ENCODE assay signal across 24 cellular contexts in the genomic region with DNA sequence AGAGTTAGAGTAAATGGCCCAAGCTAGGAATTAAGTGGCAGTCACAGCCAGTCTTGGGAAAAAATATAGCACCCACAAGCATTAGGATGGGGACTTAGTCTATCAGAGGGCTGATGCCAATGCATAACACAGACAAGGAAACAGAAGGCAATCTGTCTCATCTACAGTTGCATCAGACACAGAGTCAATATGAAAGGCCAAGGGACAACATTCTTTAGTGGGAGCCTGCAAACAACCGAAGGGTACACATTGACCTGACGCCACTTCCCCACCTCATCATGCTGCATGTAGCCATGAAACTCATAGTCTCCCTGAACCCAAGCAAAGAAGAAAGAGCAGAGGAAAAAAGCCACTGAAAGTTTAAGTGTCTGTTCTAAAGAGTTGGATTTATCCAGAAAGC.
DNase-seq lines count a peak whose midpoint lies in the region; ATAC-seq, FAIRE-seq and TF ChIP-seq lines count a peak whose summit lies in the region.
"Had no signal": no experiment of that assay in that cellular context is flagged by ENCODE, and none has a peak within 500 bp of the region (broad histone marks: within the 10 kb centered on the region; RNA-seq: fewer than 3 reads in every experiment).

No MANE protein-coding gene starts in this region.

- H3K36me3 ChIP-seq in GM23338 (ENCODE audit: insufficient read depth) (no peaks in the 10 kb centered on the region), bronchial epithelial cell (ENCODE audit: control insufficient read depth, insufficient read depth, low read length) (no peaks in the 10 kb centered on the region), HepG2 (replicated peaks in 1 of 2; ENCODE audit: control insufficient read depth in 1 of 2, insufficient read depth in 2 of 2, low read length in 2 of 2) (no peaks in the 10 kb centered on the region)
- H3K36me3 ChIP-seq: BE2C; BLaER1 treated with 17β-estradiol and CSF1 and Interleukin-3, amounts not matched to agents 10 nM and 100 nM had no signal

- TF ChIP-seq CTCF in GM23338 (conservative IDR thresholded peaks at IDR 0.05; ENCODE audit: low read depth in 2 of 2): no peak
- TF ChIP-seq CTCF in bronchial epithelial cell (IDR thresholded peaks at IDR 0.05; ENCODE audit: insufficient read depth, low read length, severe bottlenecking): no peak
- no peak for TF ChIP-seq CTCF in HepG2 (CRISPR knock-in tag; IDR thresholded peaks at IDR 0.05)
- no peak for TF ChIP-seq CTCF in CD4-positive, alpha-beta T cell (IDR thresholded peaks at IDR 0.05)

- TF ChIP-seq EP300 in HepG2 (IDR thresholded peaks at IDR 0.05; ENCODE audit: low read depth in 2 of 2, low read length in 2 of 2): peak in 1 of 2 experiments; percentile 30; a peak in 1 of 4 replicates
- no peak for TF ChIP-seq EP300 in HepG2 (CRISPR knock-in tag; IDR thresholded peaks at IDR 0.05; ENCODE audit: borderline replicate concordance)

- H3K27ac ChIP-seq in GM23338 (ENCODE audit: low read depth) (no peak overlapping the region), HepG2 (ENCODE audit: extremely low read length, insufficient read depth, low read length) (no peak overlapping the region)
- no peak overlapping the region for H3K27ac ChIP-seq in CD4-positive, alpha-beta T cell (ENCODE audit: low read depth, low read length)
- H3K27ac ChIP-seq: A549; BLaER1 treated with 17β-estradiol and CSF1 and Interleukin-3, amounts not matched to agents 10 nM and 100 nM had no signal

- no peaks in the 10 kb centered on the region for H3K79me2 ChIP-seq in GM23338 (replicated peaks; ENCODE audit: insufficient read depth)
- H3K79me2 ChIP-seq in HepG2 (ENCODE audit: insufficient read depth, low read length): no peaks in the 10 kb centered on the region

- ATAC-seq in GM23338 (no peak), HepG2 (peak; percentile 99), GM21367 (IDR thresholded peaks at IDR 0.05; ENCODE audit: unreplicated experiment) (no peak)
- no peak for ATAC-seq in CD4-positive, alpha-beta T cell (ENCODE audit: poor library complexity)
- ATAC-seq: A549 had no signal

- in situ Hi-C loops in HepG2 (cut with HindIII; ENCODE audit: extremely low pct_ligation_motif_present, low pct_unique_long_range_greater_than_20kb): no loop called here

- H3K9me2 ChIP-seq in GM23338 (ENCODE audit: insufficient read depth): no peaks in the 10 kb centered on the region

- DNase-seq in GM23338 (ENCODE audit: low spot score) (no peak), bronchial epithelial cell (ENCODE audit: low read depth) (no peak), HepG2 (ENCODE audit: low spot score) (peak; percentile 36), NCI-H1417 treated with DMSO at 0.1 percent for 48 hours (lab: John Stamatoyannopoulos, UW) (no peak)
- no peak for DNase-seq in CD4-positive, alpha-beta T cell
- DNase-seq: 8988T; ACHN; AML-193; BE2C; Calu3; CD4-positive, alpha-beta memory T cell; COR-L47; DMS53; DMS79 treated with DMSO at 0.1 percent for 48 hours; GF-D8; H7; HCEC 1CT had no signal

- TF ChIP-seq POLR2A in HepG2 (IDR thresholded peaks at IDR 0.05; ENCODE audit: insufficient read depth in 1 of 2, low read depth in 2 of 2, low read length in 2 of 2): no peak

- H3K27ac Mint-ChIP-seq in GM23338: peak overlapping the region; percentile 49; the same call in 1 of the 2 replicates
- no peak overlapping the region for H3K27ac Mint-ChIP-seq in CD4-positive, alpha-beta T cell
- H3K27ac Mint-ChIP-seq: CD14-positive monocyte; CD4-positive, alpha-beta memory T cell had no signal

- no peaks in the 10 kb centered on the region for H4K20me1 ChIP-seq in GM23338 (replicated peaks; ENCODE audit: insufficient read depth)
- no peaks in the 10 kb centered on the region for H4K20me1 ChIP-seq in HepG2 (ENCODE audit: insufficient read depth, low read length)
- H4K20me1 ChIP-seq: BLaER1 treated with 17β-estradiol and CSF1 and Interleukin-3, amounts not matched to agents 10 nM and 100 nM had no signal

- peak; percentile 70 for FAIRE-seq in bronchial epithelial cell (lab: Jason Lieb, UNC)
- FAIRE-seq in HepG2 (lab: Jason Lieb, UNC): no peak
- FAIRE-seq: A549, GM12891, GM18507, H1 had no signal

- H3K27me3 ChIP-seq in GM23338 (ENCODE audit: insufficient read depth): no peaks in the 10 kb centered on the region
- no peaks in the 10 kb centered on the region for H3K27me3 ChIP-seq in bronchial epithelial cell (ENCODE audit: control insufficient read depth, insufficient read depth, low read length)
- H3K27me3 ChIP-seq in HepG2 (ENCODE audit: control insufficient read depth in 1 of 2, insufficient read depth in 2 of 2, low read length in 2 of 2): no peaks in the 10 kb centered on the region
- H3K27me3 ChIP-seq in CD4-positive, alpha-beta T cell (ENCODE audit: control insufficient read depth, insufficient read depth, low read length): no peaks in the 10 kb centered on the region
- H3K27me3 ChIP-seq: BE2C; BLaER1 treated with 17β-estradiol and CSF1 and Interleukin-3, amounts not matched to agents 10 nM and 100 nM had no signal

- POLR2A ChIA-PET in HepG2 (lab: Yijun Ruan, JAX): no interaction called here
- POLR2A ChIA-PET in CD4-positive, alpha-beta T cell (lab: Charles Lee): no interaction called here

- H3K9me3 Mint-ChIP-seq in GM23338: no peaks in the 10 kb centered on the region
- H3K9me3 Mint-ChIP-seq in CD4-positive, alpha-beta T cell: peaks cover 4% of the 10 kb centered on the region

- H3K4me3 ChIP-seq in GM23338 (no peak overlapping the region), bronchial epithelial cell (ENCODE audit: low read depth, low read length) (no peak overlapping the region), HepG2 (replicated peaks in 1 of 3; ENCODE audit: insufficient read depth in 1 of 3, low read depth in 2 of 3, low read length in 3 of 3) (no peak overlapping the region)
- H3K4me3 ChIP-seq: A549; BLaER1 treated with 17β-estradiol and CSF1 and Interleukin-3, amounts not matched to agents 10 nM and 100 nM had no signal

- intact Hi-C loops in HepG2 (cut with micrococcal nuclease; ENCODE audit: unreplicated experiment): no loop called here
- intact Hi-C loops in CD4-positive, alpha-beta T cell (cut with DNase I, micrococcal nuclease): no loop called here

- H3K4me1 Mint-ChIP-seq in GM23338: no peaks in the 10 kb centered on the region
- H3K4me1 Mint-ChIP-seq in CD4-positive, alpha-beta T cell (ENCODE audit: low read depth): no peaks in the 10 kb centered on the region
- H3K4me1 Mint-ChIP-seq: CD14-positive monocyte; CD4-positive, alpha-beta memory T cell had no signal

- no TSS peak for BruUV-seq in HepG2 (replicated peaks; lab: Mats Ljungman, UMichigan)

- H3K36me3 Mint-ChIP-seq in GM23338 (ENCODE audit: low read depth): no peaks in the 10 kb centered on the region
- no peaks in the 10 kb centered on the region for H3K36me3 Mint-ChIP-seq in CD4-positive, alpha-beta T cell (ENCODE audit: low read depth)
- H3K36me3 Mint-ChIP-seq: CD14-positive monocyte; CD4-positive, alpha-beta memory T cell had no signal

- WGBS in HepG2 (ENCODE audit: low lambda C conversion rate): 0% methylated on average over 2 of the region's 2 CpGs

- CTCF ChIA-PET in HepG2 (lab: Yijun Ruan, JAX; ENCODE audit: low intra/inter-chr PET ratio, low total read pairs): no interaction called here
- CTCF ChIA-PET in CD4-positive, alpha-beta T cell (lab: Charles Lee): no interaction called here

- no peak for TF ChIP-seq RAD21 in HepG2 (CRISPR knock-in tag; IDR thresholded peaks at IDR 0.05)

- H3K4me1 ChIP-seq in GM23338 (ENCODE audit: insufficient read depth): no peaks in the 10 kb centered on the region
- H3K4me1 ChIP-seq in HepG2 (ENCODE audit: insufficient read depth, low read length): peaks cover 11% of the 10 kb centered on the region
- H3K4me1 ChIP-seq: A549; BLaER1 treated with 17β-estradiol and CSF1 and Interleukin-3, amounts not matched to agents 10 nM and 100 nM had no signal

- H3K4me2 ChIP-seq in GM23338 (no peak overlapping the region), HepG2 (ENCODE audit: low read depth, low read length) (no peak overlapping the region; the same call in 1 of the 2 replicates)
- H3K4me2 ChIP-seq: A549; BLaER1 treated with 17β-estradiol and CSF1 and Interleukin-3, amounts not matched to agents 10 nM and 100 nM had no signal

- no peak overlapping the region for H3K9ac ChIP-seq in HepG2 (ENCODE audit: insufficient read depth, low read depth, low read length)
- H3K9ac ChIP-seq: BLaER1 treated with 17β-estradiol and CSF1 and Interleukin-3, amounts not matched to agents 10 nM and 100 nM had no signal

- peaks cover 83% of the 10 kb centered on the region for H3K9me3 ChIP-seq in HepG2 (ENCODE audit: low read length)
- H3K9me3 ChIP-seq in CD4-positive, alpha-beta T cell (ENCODE audit: control insufficient read depth, low read length): no peaks in the 10 kb centered on the region
- H3K9me3 ChIP-seq: A549; BE2C; BLaER1 treated with 17β-estradiol and CSF1 and Interleukin-3, amounts not matched to agents 10 nM and 100 nM had no signal

- H3K27me3 Mint-ChIP-seq in GM23338 (ENCODE audit: insufficient read depth, low read depth, poor library complexity): peaks cover 2% of the 10 kb centered on the region
- no peaks in the 10 kb centered on the region for H3K27me3 Mint-ChIP-seq in CD4-positive, alpha-beta T cell
- H3K27me3 Mint-ChIP-seq: CD4-positive, alpha-beta memory T cell had no signal

- H3F3A ChIP-seq in GM23338 (replicated peaks; ENCODE audit: low read depth): no peaks in the 10 kb centered on the region

- H2AFZ ChIP-seq in GM23338 (no peak overlapping the region), HepG2 (ENCODE audit: low read length) (no peak overlapping the region)

- no peak overlapping the region for H3K4me3 Mint-ChIP-seq in GM23338
- no peak overlapping the region for H3K4me3 Mint-ChIP-seq in CD4-positive, alpha-beta T cell
- H3K4me3 Mint-ChIP-seq: CD14-positive monocyte; CD4-positive, alpha-beta memory T cell had no signal

TF ChIP-seq in HepG2, 621 proteins besides CTCF, POLR2A, EP300 and RAD21 (continues in another document):
- TF ChIP-seq SNRNP70 (IDR thresholded peaks at IDR 0.05; ENCODE audit: low read depth, low read length): no peak
- TF ChIP-seq, protein P1, sequence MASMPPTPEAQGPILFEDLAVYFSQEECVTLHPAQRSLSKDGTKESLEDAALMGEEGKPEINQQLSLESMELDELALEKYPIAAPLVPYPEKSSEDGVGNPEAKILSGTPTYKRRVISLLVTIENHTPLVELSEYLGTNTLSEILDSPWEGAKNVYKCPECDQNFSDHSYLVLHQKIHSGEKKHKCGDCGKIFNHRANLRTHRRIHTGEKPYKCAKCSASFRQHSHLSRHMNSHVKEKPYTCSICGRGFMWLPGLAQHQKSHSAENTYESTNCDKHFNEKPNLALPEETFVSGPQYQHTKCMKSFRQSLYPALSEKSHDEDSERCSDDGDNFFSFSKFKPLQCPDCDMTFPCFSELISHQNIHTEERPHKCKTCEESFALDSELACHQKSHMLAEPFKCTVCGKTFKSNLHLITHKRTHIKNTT (CRISPR knock-in tag; IDR thresholded peaks at IDR 0.05): no peak
- peak; percentile 47 for TF ChIP-seq TEAD3 (CRISPR knock-in tag; optimal IDR thresholded peaks at IDR 0.05; ENCODE audit: borderline replicate concordance)
- no peak for TF ChIP-seq KAT7 (CRISPR knock-in tag; IDR thresholded peaks at IDR 0.05; ENCODE audit: borderline replicate concordance)
- no peak for TF ChIP-seq FOXK1 (CRISPR knock-in tag; IDR thresholded peaks at IDR 0.05; ENCODE audit: borderline replicate concordance, low read depth)
- TF ChIP-seq AGO1 (IDR thresholded peaks at IDR 0.05; ENCODE audit: low read depth, low read length, poor library complexity, severe bottlenecking): no peak
- TF ChIP-seq SSRP1 (CRISPR knock-in tag; IDR thresholded peaks at IDR 0.05): no peak
